ENCODE assay signal across 10 cellular contexts in the genomic region with DNA sequence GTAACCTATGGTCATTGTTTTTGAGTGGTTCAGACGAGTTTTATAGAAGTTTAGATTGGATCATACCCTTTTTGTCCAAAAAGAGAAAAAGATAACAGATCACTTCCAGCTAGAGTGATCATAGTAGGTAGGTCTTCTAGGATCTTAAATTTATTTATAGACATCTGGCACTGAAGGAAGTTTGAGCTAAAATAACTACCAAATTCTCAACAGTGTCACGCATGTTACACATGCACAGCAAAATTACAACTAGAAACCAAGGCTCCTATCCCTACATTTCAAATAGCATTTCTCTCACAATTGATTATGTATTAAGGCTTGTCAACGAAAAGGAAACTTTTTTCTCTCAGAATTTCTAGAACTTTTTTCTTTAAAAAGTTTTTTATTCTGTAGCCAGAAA. TPM values are rescaled to one million over a fixed set of nuclear protein-coding genes. Genes with fewer than 3 reads are reported as not detected.
A peak's percentile ranks its signal among the peaks of the same experiment; 100 is the strongest.
DNase-seq lines count a peak whose midpoint lies in the region; ATAC-seq and TF ChIP-seq lines count a peak whose summit lies in the region.
"Had no signal": no experiment of that assay in that cellular context is flagged by ENCODE, and none has a peak within 500 bp of the region (broad histone marks: within the 10 kb centered on the region; RNA-seq: fewer than 3 reads in every experiment).

No MANE protein-coding gene starts in this region.

- H3F3A ChIP-seq in GM23338 (replicated peaks; ENCODE audit: low read depth) = no peaks in the 10 kb centered on the region

- H3K4me3 ChIP-seq in GM23338 = peak overlapping the region; percentile 87; the same call in 1 of the 2 replicates
- peak overlapping the region; percentile 96; the same call in 1 of the 2 replicates for H3K4me3 ChIP-seq in SK-N-MC
- H3K4me3 ChIP-seq in foreskin fibroblast (ENCODE audit: low read depth in 1 of 2, low read length in 2 of 2) = peak overlapping the region; percentile 74 to 76
- H3K4me3 ChIP-seq in skeletal muscle satellite cell (ENCODE audit: low read length) = peak overlapping the region; percentile 98

- peaks cover 72% of the 10 kb centered on the region for H3K79me2 ChIP-seq in GM23338 (replicated peaks; ENCODE audit: insufficient read depth)

- peaks cover 5% of the 10 kb centered on the region for H3K27me3 Mint-ChIP-seq in GM23338 (ENCODE audit: insufficient read depth, low read depth, poor library complexity)
- H3K27me3 Mint-ChIP-seq in naive thymus-derived CD8-positive, alpha-beta T cell = no peaks in the 10 kb centered on the region
- H3K27me3 Mint-ChIP-seq: activated naive CD8-positive, alpha-beta T cell had no signal

- no peaks in the 10 kb centered on the region for H3K27me3 ChIP-seq in GM23338 (ENCODE audit: insufficient read depth)
- H3K27me3 ChIP-seq in skeletal muscle satellite cell (ENCODE audit: control insufficient read depth, insufficient read depth, low read length) = no peaks in the 10 kb centered on the region
- H3K27me3 ChIP-seq: neutrophil had no signal

- no peak overlapping the region for H2AFZ ChIP-seq in GM23338

- no peak overlapping the region for H3K4me3 Mint-ChIP-seq in GM23338
- peak overlapping the region in 2 of 10 donors; percentile 0 to 22 for H3K4me3 Mint-ChIP-seq in naive thymus-derived CD8-positive, alpha-beta T cell

- H3K9me3 ChIP-seq in SK-N-MC (ENCODE audit: low read depth, low read length) = no peaks in the 10 kb centered on the region
- no peaks in the 10 kb centered on the region for H3K9me3 ChIP-seq in skeletal muscle satellite cell (replicated peaks; ENCODE audit: low read length)
- H3K9me3 ChIP-seq: neutrophil had no signal

- H3K4me1 Mint-ChIP-seq in GM23338 = peaks cover 15% of the 10 kb centered on the region
- H3K4me1 Mint-ChIP-seq in naive thymus-derived CD8-positive, alpha-beta T cell = peaks cover 21 to 62% (median 50%) of the 10 kb centered on the region in 4 donors

- H3K36me3 ChIP-seq in GM23338 (ENCODE audit: insufficient read depth) = no peaks in the 10 kb centered on the region
- peaks cover 11% of the 10 kb centered on the region; the same call in 1 of the 2 replicates for H3K36me3 ChIP-seq in SK-N-MC (ENCODE audit: insufficient read depth, low read length)
- H3K36me3 ChIP-seq in skeletal muscle satellite cell (ENCODE audit: insufficient read depth, low read length) = peaks cover 11% of the 10 kb centered on the region
- H3K36me3 ChIP-seq: neutrophil had no signal

- no peak for ATAC-seq in GM23338
- no peak for ATAC-seq in HG03378 (IDR thresholded peaks at IDR 0.05; ENCODE audit: unreplicated experiment)
- ATAC-seq in HG03135 (IDR thresholded peaks at IDR 0.05; ENCODE audit: unreplicated experiment) = no peak
- ATAC-seq in naive thymus-derived CD8-positive, alpha-beta T cell = no peak

- TF ChIP-seq CTCF in GM23338 (conservative IDR thresholded peaks at IDR 0.05; ENCODE audit: low read depth in 2 of 2) (no peak), foreskin fibroblast (IDR thresholded peaks at IDR 0.05; ENCODE audit: low read depth, low read length) (no peak)

- no peak for DNase-seq in GM23338 (ENCODE audit: low spot score)
- DNase-seq in SK-N-MC (ENCODE audit: low read depth, low spot score) = no peak
- DNase-seq in foreskin fibroblast = peak in 1 of 2 donors; percentile 32
- DNase-seq in naive thymus-derived CD8-positive, alpha-beta T cell = no peak
- no peak for DNase-seq in OCI-M2 (lab: John Stamatoyannopoulos, UW; ENCODE audit: unreplicated experiment)

- H3K9me3 Mint-ChIP-seq in GM23338 = no peaks in the 10 kb centered on the region
- H3K9me3 Mint-ChIP-seq in naive thymus-derived CD8-positive, alpha-beta T cell = no peaks in the 10 kb centered on the region

- POLR2A ChIA-PET in naive thymus-derived CD8-positive, alpha-beta T cell (lab: Charles Lee) = interaction anchor here (0.8 to 1.3 kb wide), 2 partner anchors 15 to 122 kb away, joined by 3 to 4 read pairs; a partner anchor contains a TSS

- H3K4me1 ChIP-seq in GM23338 (ENCODE audit: insufficient read depth) (peaks cover 15% of the 10 kb centered on the region), skeletal muscle satellite cell (ENCODE audit: control insufficient read depth, insufficient read depth, low read length) (peaks cover 54% of the 10 kb centered on the region)

- peaks cover 2% of the 10 kb centered on the region; the same call in 1 of the 2 replicates for H3K9me2 ChIP-seq in GM23338 (ENCODE audit: insufficient read depth)

- H3K9ac ChIP-seq in SK-N-MC (ENCODE audit: insufficient read length) = no peak overlapping the region
- peak overlapping the region; percentile 99 for H3K9ac ChIP-seq in skeletal muscle satellite cell (ENCODE audit: low read depth, low read length)

- H3K4me2 ChIP-seq in GM23338 = peak overlapping the region; percentile 95; the same call in 1 of the 2 replicates
- peak overlapping the region; percentile 88 for H3K4me2 ChIP-seq in skeletal muscle satellite cell (ENCODE audit: low read length)

- no peak overlapping the region for H3K27ac Mint-ChIP-seq in GM23338
- H3K27ac Mint-ChIP-seq in naive thymus-derived CD8-positive, alpha-beta T cell = peak overlapping the region in 3 of 10 donors; percentile 16 to 66 (median 57)
- H3K27ac Mint-ChIP-seq: activated naive CD8-positive, alpha-beta T cell had no signal

- H4K20me1 ChIP-seq in GM23338 (replicated peaks; ENCODE audit: insufficient read depth) = peaks cover 61% of the 10 kb centered on the region

- H3K36me3 Mint-ChIP-seq in GM23338 (ENCODE audit: low read depth) = peaks cover 8% of the 10 kb centered on the region
- H3K36me3 Mint-ChIP-seq in naive thymus-derived CD8-positive, alpha-beta T cell = peaks cover 0 to 4% (median 0%) of the 10 kb centered on the region in 3 donors
- H3K36me3 Mint-ChIP-seq: activated naive CD8-positive, alpha-beta T cell had no signal

- H3K27ac ChIP-seq in GM23338 (ENCODE audit: low read depth) (no peak overlapping the region), SK-N-MC (no peak overlapping the region)
- H3K27ac ChIP-seq: neutrophil had no signal

TF ChIP-seq in GM23338, 12 proteins besides CTCF, POLR2A, EP300 and RAD21 (continues in another document):
- TF ChIP-seq, protein P1, sequence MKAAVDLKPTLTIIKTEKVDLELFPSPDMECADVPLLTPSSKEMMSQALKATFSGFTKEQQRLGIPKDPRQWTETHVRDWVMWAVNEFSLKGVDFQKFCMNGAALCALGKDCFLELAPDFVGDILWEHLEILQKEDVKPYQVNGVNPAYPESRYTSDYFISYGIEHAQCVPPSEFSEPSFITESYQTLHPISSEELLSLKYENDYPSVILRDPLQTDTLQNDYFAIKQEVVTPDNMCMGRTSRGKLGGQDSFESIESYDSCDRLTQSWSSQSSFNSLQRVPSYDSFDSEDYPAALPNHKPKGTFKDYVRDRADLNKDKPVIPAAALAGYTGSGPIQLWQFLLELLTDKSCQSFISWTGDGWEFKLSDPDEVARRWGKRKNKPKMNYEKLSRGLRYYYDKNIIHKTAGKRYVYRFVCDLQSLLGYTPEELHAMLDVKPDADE (IDR thresholded peaks at IDR 0.05) = no peak
- no peak for TF ChIP-seq POLR2AphosphoS5 (IDR thresholded peaks at IDR 0.05; ENCODE audit: low read depth)
- no peak for TF ChIP-seq EZH2 (IDR thresholded peaks at IDR 0.05; ENCODE audit: low read depth, unreplicated experiment)
- no peak for TF ChIP-seq ZNF331 (CRISPR knock-in tag; IDR thresholded peaks at IDR 0.05; ENCODE audit: low read depth)
- TF ChIP-seq NANOG (IDR thresholded peaks at IDR 0.05; ENCODE audit: borderline replicate concordance) = no peak
- no peak for TF ChIP-seq EZH2phosphoT487 (IDR thresholded peaks at IDR 0.05; ENCODE audit: unreplicated experiment)
- no peak for TF ChIP-seq STAT1 (IDR thresholded peaks at IDR 0.05; ENCODE audit: unreplicated experiment)
- TF ChIP-seq JUNB (IDR thresholded peaks at IDR 0.05; ENCODE audit: unreplicated experiment) = no peak
- TF ChIP-seq CREB1 (CRISPR knock-in tag; IDR thresholded peaks at IDR 0.05; ENCODE audit: low read depth) = no peak
- TF ChIP-seq ZNF114 (CRISPR knock-in tag; IDR thresholded peaks at IDR 0.05) = no peak

RNA-seq across cellular contexts. Expression of a gene that starts 2.3 kb away (rescaled TPM):
- 179 and 180 TPM in 2 replicates for total RNA-seq in GM23338 (2014; rRNA removed; shearing (Covaris generic))
- polyA plus RNA-seq in GM23338 (2016; fragmentation: Nextera tagmentation; extraction: Ambion mirVana) = 113 and 136 TPM in 2 replicates
- total RNA-seq in skeletal muscle satellite cell (2012; rRNA removed) = 536 and 648 TPM in 2 replicates
- total RNA-seq in naive thymus-derived CD8-positive, alpha-beta T cell = 10 to 100 TPM; 17.0 to 17.4 TPM
- polyA plus RNA-seq in naive thymus-derived CD8-positive, alpha-beta T cell = 10 to 100 TPM; 13.6 to 21.5 (median 16.4) TPM

RNA-seq across cellular contexts. Expression of a gene that starts 34.1 kb away (rescaled TPM):
- total RNA-seq in GM23338 (2014; rRNA removed; shearing (Covaris generic)) = not detected in 2 replicates
- polyA plus RNA-seq in GM23338 (2016; fragmentation: Nextera tagmentation; extraction: Ambion mirVana) = 0.50 and 0.80 TPM in 2 replicates
- total RNA-seq in skeletal muscle satellite cell (2012; rRNA removed) = not detected in 2 replicates
- total RNA-seq in naive thymus-derived CD8-positive, alpha-beta T cell = not detected
- under 1 TPM in 1 of 3 donors, not detected in 2; 0.24 TPM for polyA plus RNA-seq in naive thymus-derived CD8-positive, alpha-beta T cell

RNA-seq across cellular contexts. Expression of a gene that starts 50.3 kb away (rescaled TPM):
- total RNA-seq in GM23338 (2014; rRNA removed; shearing (Covaris generic)) = 39.9 and 55.7 TPM in 2 replicates
- 26.0 and 27.1 TPM in 2 replicates for polyA plus RNA-seq in GM23338 (2016; fragmentation: Nextera tagmentation; extraction: Ambion mirVana)
- total RNA-seq in skeletal muscle satellite cell (2012; rRNA removed) = 7.2 and 9.1 TPM in 2 replicates
- 10 to 100 TPM; 16.0 to 16.5 TPM for total RNA-seq in naive thymus-derived CD8-positive, alpha-beta T cell
- 1 to 10 TPM in 2 of 3 donors, under 1 TPM in 1; 0.43 to 3.4 (median 1.1) TPM for polyA plus RNA-seq in naive thymus-derived CD8-positive, alpha-beta T cell
